In genomic region chr2:126658910-126659613, GRCh38 we compare ENCODE assay signal across 1 cellular context.
TF ChIP-seq lines count a peak whose summit lies in the region.

No MANE protein-coding gene starts in this region.

TF ChIP-seq in K562, 482 proteins besides CTCF, POLR2A, EP300 and RAD21 (continued from another document):
- TF ChIP-seq, protein P1, sequence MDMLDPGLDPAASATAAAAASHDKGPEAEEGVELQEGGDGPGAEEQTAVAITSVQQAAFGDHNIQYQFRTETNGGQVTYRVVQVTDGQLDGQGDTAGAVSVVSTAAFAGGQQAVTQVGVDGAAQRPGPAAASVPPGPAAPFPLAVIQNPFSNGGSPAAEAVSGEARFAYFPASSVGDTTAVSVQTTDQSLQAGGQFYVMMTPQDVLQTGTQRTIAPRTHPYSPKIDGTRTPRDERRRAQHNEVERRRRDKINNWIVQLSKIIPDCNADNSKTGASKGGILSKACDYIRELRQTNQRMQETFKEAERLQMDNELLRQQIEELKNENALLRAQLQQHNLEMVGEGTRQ (CRISPR knock-in tag; IDR thresholded peaks at IDR 0.05): peak; percentile 74
- TF ChIP-seq MGA (IDR thresholded peaks at IDR 0.05): 0 out of 2 replicates have a peak, but pooled peaks have one; percentile 10
- TF ChIP-seq MCM5 (IDR thresholded peaks at IDR 0.05; ENCODE audit: low read depth): no peak
- peak; percentile 71 for TF ChIP-seq BCOR (IDR thresholded peaks at IDR 0.05)
- TF ChIP-seq ZKSCAN8 (CRISPR knock-in tag; IDR thresholded peaks at IDR 0.05): 0 out of 2 replicates have a peak, but pooled peaks have one; percentile 46
- TF ChIP-seq, protein P2, sequence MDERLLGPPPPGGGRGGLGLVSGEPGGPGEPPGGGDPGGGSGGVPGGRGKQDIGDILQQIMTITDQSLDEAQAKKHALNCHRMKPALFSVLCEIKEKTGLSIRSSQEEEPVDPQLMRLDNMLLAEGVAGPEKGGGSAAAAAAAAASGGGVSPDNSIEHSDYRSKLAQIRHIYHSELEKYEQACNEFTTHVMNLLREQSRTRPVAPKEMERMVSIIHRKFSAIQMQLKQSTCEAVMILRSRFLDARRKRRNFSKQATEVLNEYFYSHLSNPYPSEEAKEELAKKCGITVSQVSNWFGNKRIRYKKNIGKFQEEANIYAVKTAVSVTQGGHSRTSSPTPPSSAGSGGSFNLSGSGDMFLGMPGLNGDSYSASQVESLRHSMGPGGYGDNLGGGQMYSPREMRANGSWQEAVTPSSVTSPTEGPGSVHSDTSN (CRISPR knock-in tag; IDR thresholded peaks at IDR 0.05; ENCODE audit: low read depth): no peak
- TF ChIP-seq, protein P2 (tag; conservative IDR thresholded peaks at IDR 0.05; ENCODE audit: low read depth): 0 out of 2 replicates have a peak, but pooled peaks have one; percentile 5
- TF ChIP-seq MTA3 (IDR thresholded peaks at IDR 0.05; ENCODE audit: borderline replicate concordance): no peak
- no peak for TF ChIP-seq BRF2 (IDR thresholded peaks at IDR 0.05; ENCODE audit: borderline replicate concordance, insufficient read depth, insufficient read length)
- TF ChIP-seq MTA1 (IDR thresholded peaks at IDR 0.05; ENCODE audit: borderline replicate concordance): no peak
- no peak for TF ChIP-seq CHD2 (IDR thresholded peaks at IDR 0.05; ENCODE audit: low read depth, low read length)
- TF ChIP-seq, protein P3, sequence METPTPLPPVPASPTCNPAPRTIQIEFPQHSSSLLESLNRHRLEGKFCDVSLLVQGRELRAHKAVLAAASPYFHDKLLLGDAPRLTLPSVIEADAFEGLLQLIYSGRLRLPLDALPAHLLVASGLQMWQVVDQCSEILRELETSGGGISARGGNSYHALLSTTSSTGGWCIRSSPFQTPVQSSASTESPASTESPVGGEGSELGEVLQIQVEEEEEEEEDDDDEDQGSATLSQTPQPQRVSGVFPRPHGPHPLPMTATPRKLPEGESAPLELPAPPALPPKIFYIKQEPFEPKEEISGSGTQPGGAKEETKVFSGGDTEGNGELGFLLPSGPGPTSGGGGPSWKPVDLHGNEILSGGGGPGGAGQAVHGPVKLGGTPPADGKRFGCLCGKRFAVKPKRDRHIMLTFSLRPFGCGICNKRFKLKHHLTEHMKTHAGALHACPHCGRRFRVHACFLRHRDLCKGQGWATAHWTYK (CRISPR knock-in tag; IDR thresholded peaks at IDR 0.05): no peak
- TF ChIP-seq PCBP1 (IDR thresholded peaks at IDR 0.05; ENCODE audit: low read depth, low read length, poor library complexity, severe bottlenecking): no peak
- TF ChIP-seq, protein P4, sequence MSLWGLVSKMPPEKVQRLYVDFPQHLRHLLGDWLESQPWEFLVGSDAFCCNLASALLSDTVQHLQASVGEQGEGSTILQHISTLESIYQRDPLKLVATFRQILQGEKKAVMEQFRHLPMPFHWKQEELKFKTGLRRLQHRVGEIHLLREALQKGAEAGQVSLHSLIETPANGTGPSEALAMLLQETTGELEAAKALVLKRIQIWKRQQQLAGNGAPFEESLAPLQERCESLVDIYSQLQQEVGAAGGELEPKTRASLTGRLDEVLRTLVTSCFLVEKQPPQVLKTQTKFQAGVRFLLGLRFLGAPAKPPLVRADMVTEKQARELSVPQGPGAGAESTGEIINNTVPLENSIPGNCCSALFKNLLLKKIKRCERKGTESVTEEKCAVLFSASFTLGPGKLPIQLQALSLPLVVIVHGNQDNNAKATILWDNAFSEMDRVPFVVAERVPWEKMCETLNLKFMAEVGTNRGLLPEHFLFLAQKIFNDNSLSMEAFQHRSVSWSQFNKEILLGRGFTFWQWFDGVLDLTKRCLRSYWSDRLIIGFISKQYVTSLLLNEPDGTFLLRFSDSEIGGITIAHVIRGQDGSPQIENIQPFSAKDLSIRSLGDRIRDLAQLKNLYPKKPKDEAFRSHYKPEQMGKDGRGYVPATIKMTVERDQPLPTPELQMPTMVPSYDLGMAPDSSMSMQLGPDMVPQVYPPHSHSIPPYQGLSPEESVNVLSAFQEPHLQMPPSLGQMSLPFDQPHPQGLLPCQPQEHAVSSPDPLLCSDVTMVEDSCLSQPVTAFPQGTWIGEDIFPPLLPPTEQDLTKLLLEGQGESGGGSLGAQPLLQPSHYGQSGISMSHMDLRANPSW (CRISPR knock-in tag; IDR thresholded peaks at IDR 0.05): no peak
- TF ChIP-seq E2F3 (CRISPR knock-in tag; IDR thresholded peaks at IDR 0.05): no peak
- 0 out of 2 replicates have a peak, but pooled peaks have one; percentile 8 for TF ChIP-seq DPF2 (IDR thresholded peaks at IDR 0.05)
- no peak for TF ChIP-seq ETV5 (CRISPR knock-in tag; IDR thresholded peaks at IDR 0.05; ENCODE audit: low read depth)
